31 cellular contexts compared by ENCODE assay signal in the genomic region with DNA sequence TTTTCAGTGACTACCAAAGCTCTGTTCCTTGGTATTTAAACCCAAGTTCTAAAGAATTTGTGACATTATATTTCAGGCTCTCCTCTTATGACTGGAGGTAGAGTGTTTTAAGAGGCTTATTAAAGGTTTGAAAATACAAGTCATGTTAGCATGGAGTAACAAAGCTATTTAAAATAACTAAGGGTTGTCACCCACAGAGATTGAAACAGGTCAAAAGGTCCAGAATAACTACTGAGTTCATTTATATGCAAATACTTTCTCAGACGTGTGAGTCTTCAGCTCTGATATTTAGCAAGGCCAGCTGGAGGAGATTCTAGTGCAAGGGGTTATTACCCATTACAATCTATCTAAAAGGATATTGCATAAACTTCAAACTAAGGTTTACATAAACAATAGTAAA.
"Had no signal": no experiment of that assay in that cellular context is flagged by ENCODE, and none has a peak within 500 bp of the region (broad histone marks: within the 10 kb centered on the region; RNA-seq: fewer than 3 reads in every experiment).

No MANE protein-coding gene starts in this region.

- H3K9me3 ChIP-seq: adrenal gland, body of pancreas, breast epithelium, Peyer's patch had no signal

- H3K27me3 ChIP-seq: adrenal gland, body of pancreas, breast epithelium, Peyer's patch had no signal

- ATAC-seq: activated CD4-positive, alpha-beta T cell treated with anti-CD3 and anti-CD28 coated beads for 36 hours; activated CD4-positive, CD25-positive, alpha-beta regulatory T cell treated with anti-CD3 and anti-CD28 coated beads, Interleukin-2, amount 50 U/mL, for 24 hours; activated CD8-positive, alpha-beta T cell treated with anti-CD3 and anti-CD28 coated beads, Interleukin-2, amount 10 ng/mL, durations not matched to agents 7 days and 5 days; activated naive CD4-positive, alpha-beta T cell treated with anti-CD3 and anti-CD28 coated beads, Interleukin-2, amount 50 U/mL, for 72 hours; body of pancreas; PC-3; Right ventricle myocardium inferior had no signal

- H3K27me3 Mint-ChIP-seq: activated CD4-positive, alpha-beta T cell treated with anti-CD3 and anti-CD28 coated beads for 36 hours; activated CD4-positive, alpha-beta T cell treated with anti-CD3 and anti-CD28 coated beads, Interleukin-2, amount 10 ng/mL, durations not matched to agents 7 days and 5 days; activated T-cell treated with anti-CD3 and anti-CD28 coated beads, Interleukin-2, amount 50 U/mL, for 24 hours had no signal

- H3K4me3 Mint-ChIP-seq: activated CD4-positive, alpha-beta T cell treated with anti-CD3 and anti-CD28 coated beads for 36 hours; activated CD4-positive, alpha-beta T cell treated with anti-CD3 and anti-CD28 coated beads, Interleukin-2, amount 10 ng/mL, durations not matched to agents 7 days and 5 days; activated CD8-positive, alpha-beta T cell treated with anti-CD3 and anti-CD28 coated beads, Interleukin-2, amount 10 ng/mL, durations not matched to agents 7 days and 5 days; activated naive CD4-positive, alpha-beta T cell treated with anti-CD3 and anti-CD28 coated beads for 36 hours; activated T-cell treated with anti-CD3 and anti-CD28 coated beads, Interleukin-2, amount 50 U/mL, for 24 hours had no signal

- H3K9ac ChIP-seq: KMS-11 had no signal

- H3K27ac ChIP-seq: adrenal gland, body of pancreas, breast epithelium, KMS-11, Peyer's patch, RWPE1, WERI-Rb-1 had no signal

- H3K4me1 Mint-ChIP-seq: activated CD4-positive, alpha-beta T cell treated with anti-CD3 and anti-CD28 coated beads for 36 hours; activated CD4-positive, alpha-beta T cell treated with anti-CD3 and anti-CD28 coated beads, Interleukin-2, amount 10 ng/mL, durations not matched to agents 7 days and 5 days had no signal

- H3K36me3 ChIP-seq: adrenal gland, breast epithelium, Peyer's patch, WERI-Rb-1 had no signal

- H3K27ac Mint-ChIP-seq: activated CD4-positive, alpha-beta T cell treated with anti-CD3 and anti-CD28 coated beads for 36 hours; activated CD4-positive, alpha-beta T cell treated with anti-CD3 and anti-CD28 coated beads, Interleukin-2, amount 10 ng/mL, durations not matched to agents 7 days and 5 days; activated CD8-positive, alpha-beta T cell treated with anti-CD3 and anti-CD28 coated beads, Interleukin-2, amount 10 ng/mL, durations not matched to agents 7 days and 5 days; activated naive CD4-positive, alpha-beta T cell treated with anti-CD3 and anti-CD28 coated beads for 36 hours; activated naive CD4-positive, alpha-beta T cell treated with anti-CD3 and anti-CD28 coated beads, Interleukin-2, amount 50 U/mL, for 72 hours; activated T-cell treated with anti-CD3 and anti-CD28 coated beads, Interleukin-2, amount 50 U/mL, for 24 hours had no signal

- H3K4me3 ChIP-seq: adrenal gland, body of pancreas, breast epithelium, Peyer's patch had no signal

- H3K4me1 ChIP-seq: adrenal gland, body of pancreas, breast epithelium, Peyer's patch had no signal

- FAIRE-seq: astrocyte had no signal

- DNase-seq: activated CD4-positive, alpha-beta T cell treated with anti-CD3 and anti-CD28 coated beads for 36 hours; activated CD4-positive, alpha-beta T cell treated with anti-CD3 and anti-CD28 coated beads, Interleukin-2, amount 10 ng/mL, durations not matched to agents 7 days and 5 days; activated CD4-positive, alpha-beta T cell treated with anti-CD3 and anti-CD28 coated beads, Interleukin-2, amount 50 U/mL, for 48 hours; activated CD8-positive, alpha-beta T cell treated with anti-CD3 and anti-CD28 coated beads, Interleukin-2, amount 10 ng/mL, durations not matched to agents 7 days and 5 days; activated gamma-delta T cell treated with Interleukin-2 at 50 U/mL for 16 hours; activated naive CD4-positive, alpha-beta T cell treated with anti-CD3 and anti-CD28 coated beads for 36 hours; activated T-cell treated with anti-CD3 and anti-CD28 coated beads, Interleukin-2, amount 50 U/mL, for 24 hours; adrenal gland; body of pancreas; NCI-H1105; NCI-H1417 treated with DMSO at 0.1 percent for 48 hours; NCI-H187 treated with DMSO at 0.1 percent for 48 hours; NCI-H2081 treated with DMSO at 0.1 percent for 48 hours; NCI-H226; NCI-H446 treated with DMSO at 0.1 percent for 48 hours; NCI-H524; NK-92 treated with Interleukin-12 subunit alpha and Interleukin-12 subunit beta, amount 100 ng/mL, for 24 hours; PC-3; Peyer's patch; SW 1271; T-helper 1 cell; T-helper 2 cell; T-helper 9 cell; WERI-Rb-1 had no signal
